ENCODE assay signal across 8 cellular contexts in the genomic region with DNA sequence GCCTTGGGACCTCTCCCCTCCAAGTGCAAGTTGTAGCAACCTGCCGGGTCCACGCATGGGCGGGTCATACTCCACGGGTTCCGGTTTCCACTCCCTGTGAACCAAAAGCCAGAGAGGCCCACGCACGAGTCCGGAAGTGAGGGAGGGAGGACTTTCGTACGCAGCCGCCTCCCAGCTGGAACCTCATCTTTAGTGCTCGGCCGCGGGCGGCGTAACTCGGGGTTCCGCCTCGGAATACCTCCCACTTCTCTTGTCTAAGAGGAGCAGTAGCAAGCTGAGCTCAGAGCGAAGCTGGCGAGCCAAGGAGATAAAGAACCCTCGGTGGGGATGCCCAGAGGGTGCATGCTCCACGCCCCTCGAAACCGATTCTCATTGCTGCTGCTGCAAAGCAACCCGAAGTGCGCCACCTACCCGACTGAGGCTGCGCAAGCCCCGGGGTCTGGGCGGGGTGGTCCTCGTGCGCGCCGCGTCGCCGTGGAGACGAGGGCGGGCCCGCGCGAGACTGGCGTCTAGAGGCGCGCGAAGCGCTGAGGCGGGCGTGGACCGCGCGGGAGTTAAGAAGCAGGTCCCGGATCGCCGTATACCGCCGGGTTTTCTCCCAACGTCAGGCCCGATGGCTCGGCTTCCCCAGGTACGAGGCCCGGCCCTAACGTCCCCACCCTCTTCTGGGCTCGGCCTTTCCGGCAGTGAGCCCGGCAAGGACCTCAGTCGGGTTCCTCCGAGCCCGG. TPM values are rescaled to one million over a fixed set of nuclear protein-coding genes. Genes with fewer than 3 reads are reported as not detected.
A peak's percentile ranks its signal among the peaks of the same experiment; 100 is the strongest.
DNase-seq lines count a peak whose midpoint lies in the region; ATAC-seq and TF ChIP-seq lines count a peak whose summit lies in the region.

TSS of gene SFI1 (plus strand) at position 530 of the 728 bp plus-strand sequence. CDS start 11,749 bp downstream, outside the sequence.

- WGBS in right cardiac atrium = under 1% methylated on average over 70 of the region's 70 CpGs

- H3K9me3 ChIP-seq in right cardiac atrium (ENCODE audit: control insufficient read depth, low read length) = no peaks in the 10 kb centered on the region
- no peaks in the 10 kb centered on the region for H3K9me3 ChIP-seq in vagina

- H3K4me1 ChIP-seq in right cardiac atrium (ENCODE audit: control insufficient read depth, insufficient read depth, low read length) = peaks cover under 1% of the 10 kb centered on the region
- H3K4me1 ChIP-seq in vagina = peaks cover 14% of the 10 kb centered on the region

- H3K4me3 ChIP-seq in right cardiac atrium (ENCODE audit: low read length) = peak within 1 kb of the TSS; percentile 62
- peak within 1 kb of the TSS; percentile 72 to 92 for H3K4me3 ChIP-seq in vagina

- no peaks in the 10 kb centered on the region for H3K36me3 ChIP-seq in vagina

- H3K27ac ChIP-seq in right cardiac atrium (ENCODE audit: low read length) (peak within 1 kb of the TSS; percentile 82), vagina (peak within 1 kb of the TSS; percentile 65)

- ATAC-seq in HG02885 (IDR thresholded peaks at IDR 0.05; ENCODE audit: poor library complexity, unreplicated experiment) (peak; percentile 79), right cardiac atrium (peak; percentile 98)

- DNase-seq in NCI-H1694 (lab: John Stamatoyannopoulos, UW) (peak; percentile 73), T-helper 2 cell (peak; percentile 90 to 97 (median 93)), anterior cingulate cortex (lab: John Stamatoyannopoulos, UW) (peak; percentile 75 to 97 (median 90)), right cardiac atrium (peak; percentile 94 to 98 (median 97)), putamen (ENCODE audit: low spot score) (peak; percentile 93), vagina (ENCODE audit: extremely low spot score in 2 of 2) (peak in 1 of 2 donors; percentile 91)

- no peaks in the 10 kb centered on the region for H3K27me3 ChIP-seq in right cardiac atrium (ENCODE audit: control insufficient read depth, insufficient read depth)
- no peaks in the 10 kb centered on the region for H3K27me3 ChIP-seq in vagina

- TF ChIP-seq POLR2A in GM15510 (IDR thresholded peaks at IDR 0.05; ENCODE audit: borderline replicate concordance, extremely low read depth, insufficient read length) (peak; percentile 57), vagina (IDR thresholded peaks at IDR 0.05) (peak in 1 of 2 donors; percentile 16)

- no peak for TF ChIP-seq CTCF in vagina (IDR thresholded peaks at IDR 0.05)

- intact Hi-C loops in right cardiac atrium (cut with DNase I) = no loop called here
- intact Hi-C loops in vagina (cut with DNase I) = loop anchor here (10.0 kb wide), 1 partner anchor 541 kb away; no protein-coding TSS in a partner anchor

RNA-seq across cellular contexts. Expression of gene SFI1, which starts in this region (rescaled TPM):
- total RNA-seq in right cardiac atrium (10 to 100 TPM in 2 of 4 donors, 1 to 10 TPM in 2; 7.1 to 10.8 (median 9.6) TPM), vagina (33.6 TPM)
- polyA plus RNA-seq in right cardiac atrium = 7.4 TPM
